1 cellular context compared by ENCODE assay signal in the genomic region with DNA sequence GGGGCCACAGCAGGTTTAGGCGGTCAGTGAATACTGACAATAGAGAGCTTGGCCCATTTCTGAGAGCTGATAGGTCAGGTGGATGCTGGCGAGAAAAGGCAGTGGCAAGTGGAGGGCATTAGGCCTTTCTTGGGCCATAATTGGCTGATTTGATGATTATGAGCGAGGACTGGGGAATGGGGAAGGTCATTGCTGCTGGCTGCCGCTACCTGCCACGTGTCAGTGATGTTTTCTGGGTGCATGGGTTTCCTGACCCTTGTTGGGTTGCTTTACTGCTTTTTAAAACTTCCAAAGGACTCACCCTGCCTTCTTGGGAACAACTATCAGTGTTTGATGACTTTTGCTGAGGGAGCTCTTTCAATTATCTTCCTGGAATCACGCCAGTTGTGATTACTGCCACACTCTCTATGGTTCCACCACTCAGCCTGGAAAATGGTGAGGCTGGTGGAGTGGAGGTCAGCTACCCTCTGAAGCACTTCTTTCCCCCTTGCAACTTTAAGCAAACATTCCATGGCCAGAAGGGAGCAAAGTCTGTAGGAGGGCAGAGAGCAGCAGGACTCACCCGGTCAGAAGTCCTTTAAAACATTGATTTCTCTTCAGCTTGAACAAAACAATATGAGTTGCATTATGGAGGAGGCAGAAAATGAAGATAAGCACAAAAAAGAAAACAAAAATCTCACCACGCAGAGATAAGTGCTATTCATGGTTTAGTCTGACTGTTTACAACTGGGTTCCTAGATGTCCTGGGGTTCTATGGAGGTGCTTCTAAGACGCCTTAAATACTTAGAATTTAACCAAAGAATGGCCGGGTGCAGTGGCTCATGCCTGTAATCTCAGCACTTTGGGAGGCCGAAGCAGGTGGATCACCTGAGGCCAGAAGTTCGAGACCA.
TF ChIP-seq lines count a peak whose summit lies in the region.

No MANE protein-coding gene starts in this region.

TF ChIP-seq in GM23338, 12 proteins besides CTCF, POLR2A, EP300 and RAD21 (continued from another document):
- TF ChIP-seq JUNB (IDR thresholded peaks at IDR 0.05; ENCODE audit: unreplicated experiment) (no peak), EZH2phosphoT487 (IDR thresholded peaks at IDR 0.05; ENCODE audit: unreplicated experiment) (no peak), ZNF331 (CRISPR knock-in tag; IDR thresholded peaks at IDR 0.05; ENCODE audit: low read depth) (no peak), ZNF114 (CRISPR knock-in tag; IDR thresholded peaks at IDR 0.05) (no peak), POLR2AphosphoS5 (IDR thresholded peaks at IDR 0.05; ENCODE audit: low read depth) (no peak), STAT1 (IDR thresholded peaks at IDR 0.05; ENCODE audit: unreplicated experiment) (no peak), NANOG (IDR thresholded peaks at IDR 0.05; ENCODE audit: borderline replicate concordance) (no peak), REST (IDR thresholded peaks at IDR 0.05; ENCODE audit: unreplicated experiment) (no peak)
- TF ChIP-seq, protein P1, sequence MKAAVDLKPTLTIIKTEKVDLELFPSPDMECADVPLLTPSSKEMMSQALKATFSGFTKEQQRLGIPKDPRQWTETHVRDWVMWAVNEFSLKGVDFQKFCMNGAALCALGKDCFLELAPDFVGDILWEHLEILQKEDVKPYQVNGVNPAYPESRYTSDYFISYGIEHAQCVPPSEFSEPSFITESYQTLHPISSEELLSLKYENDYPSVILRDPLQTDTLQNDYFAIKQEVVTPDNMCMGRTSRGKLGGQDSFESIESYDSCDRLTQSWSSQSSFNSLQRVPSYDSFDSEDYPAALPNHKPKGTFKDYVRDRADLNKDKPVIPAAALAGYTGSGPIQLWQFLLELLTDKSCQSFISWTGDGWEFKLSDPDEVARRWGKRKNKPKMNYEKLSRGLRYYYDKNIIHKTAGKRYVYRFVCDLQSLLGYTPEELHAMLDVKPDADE (IDR thresholded peaks at IDR 0.05) = no peak
- TF ChIP-seq, protein P2, sequence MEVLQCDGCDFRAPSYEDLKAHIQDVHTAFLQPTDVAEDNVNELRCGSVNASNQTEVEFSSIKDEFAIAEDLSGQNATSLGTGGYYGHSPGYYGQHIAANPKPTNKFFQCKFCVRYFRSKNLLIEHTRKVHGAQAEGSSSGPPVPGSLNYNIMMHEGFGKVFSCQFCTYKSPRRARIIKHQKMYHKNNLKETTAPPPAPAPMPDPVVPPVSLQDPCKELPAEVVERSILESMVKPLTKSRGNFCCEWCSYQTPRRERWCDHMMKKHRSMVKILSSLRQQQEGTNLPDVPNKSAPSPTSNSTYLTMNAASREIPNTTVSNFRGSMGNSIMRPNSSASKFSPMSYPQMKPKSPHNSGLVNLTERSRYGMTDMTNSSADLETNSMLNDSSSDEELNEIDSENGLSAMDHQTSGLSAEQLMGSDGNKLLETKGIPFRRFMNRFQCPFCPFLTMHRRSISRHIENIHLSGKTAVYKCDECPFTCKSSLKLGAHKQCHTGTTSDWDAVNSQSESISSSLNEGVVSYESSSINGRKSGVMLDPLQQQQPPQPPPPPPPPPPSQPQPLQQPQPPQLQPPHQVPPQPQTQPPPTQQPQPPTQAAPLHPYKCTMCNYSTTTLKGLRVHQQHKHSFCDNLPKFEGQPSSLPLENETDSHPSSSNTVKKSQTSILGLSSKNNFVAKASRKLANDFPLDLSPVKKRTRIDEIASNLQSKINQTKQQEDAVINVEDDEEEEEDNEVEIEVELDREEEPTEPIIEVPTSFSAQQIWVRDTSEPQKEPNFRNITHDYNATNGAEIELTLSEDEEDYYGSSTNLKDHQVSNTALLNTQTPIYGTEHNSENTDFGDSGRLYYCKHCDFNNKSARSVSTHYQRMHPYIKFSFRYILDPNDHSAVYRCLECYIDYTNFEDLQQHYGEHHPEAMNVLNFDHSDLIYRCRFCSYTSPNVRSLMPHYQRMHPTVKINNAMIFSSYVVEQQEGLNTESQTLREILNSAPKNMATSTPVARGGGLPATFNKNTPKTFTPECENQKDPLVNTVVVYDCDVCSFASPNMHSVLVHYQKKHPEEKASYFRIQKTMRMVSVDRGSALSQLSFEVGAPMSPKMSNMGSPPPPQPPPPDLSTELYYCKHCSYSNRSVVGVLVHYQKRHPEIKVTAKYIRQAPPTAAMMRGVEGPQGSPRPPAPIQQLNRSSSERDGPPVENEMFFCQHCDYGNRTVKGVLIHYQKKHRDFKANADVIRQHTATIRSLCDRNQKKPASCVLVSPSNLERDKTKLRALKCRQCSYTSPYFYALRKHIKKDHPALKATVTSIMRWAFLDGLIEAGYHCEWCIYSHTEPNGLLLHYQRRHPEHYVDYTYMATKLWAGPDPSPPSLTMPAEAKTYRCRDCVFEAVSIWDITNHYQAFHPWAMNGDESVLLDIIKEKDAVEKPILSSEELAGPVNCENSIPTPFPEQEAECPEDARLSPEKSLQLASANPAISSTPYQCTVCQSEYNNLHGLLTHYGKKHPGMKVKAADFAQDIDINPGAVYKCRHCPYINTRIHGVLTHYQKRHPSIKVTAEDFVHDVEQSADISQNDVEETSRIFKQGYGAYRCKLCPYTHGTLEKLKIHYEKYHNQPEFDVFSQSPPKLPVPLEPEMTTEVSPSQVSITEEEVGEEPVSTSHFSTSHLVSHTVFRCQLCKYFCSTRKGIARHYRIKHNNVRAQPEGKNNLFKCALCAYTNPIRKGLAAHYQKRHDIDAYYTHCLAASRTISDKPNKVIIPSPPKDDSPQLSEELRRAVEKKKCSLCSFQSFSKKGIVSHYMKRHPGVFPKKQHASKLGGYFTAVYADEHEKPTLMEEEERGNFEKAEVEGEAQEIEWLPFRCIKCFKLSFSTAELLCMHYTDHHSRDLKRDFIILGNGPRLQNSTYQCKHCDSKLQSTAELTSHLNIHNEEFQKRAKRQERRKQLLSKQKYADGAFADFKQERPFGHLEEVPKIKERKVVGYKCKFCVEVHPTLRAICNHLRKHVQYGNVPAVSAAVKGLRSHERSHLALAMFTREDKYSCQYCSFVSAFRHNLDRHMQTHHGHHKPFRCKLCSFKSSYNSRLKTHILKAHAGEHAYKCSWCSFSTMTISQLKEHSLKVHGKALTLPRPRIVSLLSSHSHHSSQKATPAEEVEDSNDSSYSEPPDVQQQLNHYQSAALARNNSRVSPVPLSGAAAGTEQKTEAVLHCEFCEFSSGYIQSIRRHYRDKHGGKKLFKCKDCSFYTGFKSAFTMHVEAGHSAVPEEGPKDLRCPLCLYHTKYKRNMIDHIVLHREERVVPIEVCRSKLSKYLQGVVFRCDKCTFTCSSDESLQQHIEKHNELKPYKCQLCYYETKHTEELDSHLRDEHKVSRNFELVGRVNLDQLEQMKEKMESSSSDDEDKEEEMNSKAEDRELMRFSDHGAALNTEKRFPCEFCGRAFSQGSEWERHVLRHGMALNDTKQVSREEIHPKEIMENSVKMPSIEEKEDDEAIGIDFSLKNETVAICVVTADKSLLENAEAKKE (CRISPR knock-in tag; IDR thresholded peaks at IDR 0.05) = no peak
